Comparison of ENCODE assay signal across 1 cellular context in genomic region chr18:75210274-75211001, GRCh38.
TF ChIP-seq lines count a peak whose summit lies in the region.

TSHZ1 (plus strand) TSS chr18:75210797; CDS start chr18:75211877, 1,080 bp downstream.

TF ChIP-seq in HepG2, 621 proteins besides CTCF, POLR2A, EP300 and RAD21 (continued from another document and continues in another):
- TF ChIP-seq HINFP (CRISPR knock-in tag; IDR thresholded peaks at IDR 0.05; ENCODE audit: low read depth) (no peak), ZNF138 (CRISPR knock-in tag; IDR thresholded peaks at IDR 0.05; ENCODE audit: low read depth) (no peak), PBX2 (CRISPR knock-in tag; IDR thresholded peaks at IDR 0.05) (peak; percentile 47; the same call in 1 of the 2 replicates), NCOA1 (CRISPR knock-in tag; IDR thresholded peaks at IDR 0.05) (no peak), PRPF4 (IDR thresholded peaks at IDR 0.05; ENCODE audit: low read depth, low read length, poor library complexity, severe bottlenecking) (no peak), ZBTB7A (CRISPR knock-in tag; IDR thresholded peaks at IDR 0.05) (no peak), ZFP90 (CRISPR knock-in tag; IDR thresholded peaks at IDR 0.05; ENCODE audit: borderline replicate concordance) (no peak), ZNF83 (CRISPR knock-in tag; IDR thresholded peaks at IDR 0.05; ENCODE audit: borderline replicate concordance) (no peak), ZNF296 (CRISPR knock-in tag; conservative IDR thresholded peaks at IDR 0.05) (no peak), HOXA5 (CRISPR knock-in tag; IDR thresholded peaks at IDR 0.05) (0 out of 2 replicates have a peak, but pooled peaks have one; percentile 40), ARHGAP35 (CRISPR knock-in tag; IDR thresholded peaks at IDR 0.05; ENCODE audit: borderline replicate concordance) (no peak), SIN3A (IDR thresholded peaks at IDR 0.05; ENCODE audit: borderline replicate concordance, low read depth, low read length) (0 out of 2 replicates have a peak, but pooled peaks have one; percentile 21), ZNF709 (CRISPR knock-in tag; IDR thresholded peaks at IDR 0.05) (no peak), MYPOP (CRISPR knock-in tag; IDR thresholded peaks at IDR 0.05) (0 out of 2 replicates have a peak, but pooled peaks have one; percentile 61), SRF (IDR thresholded peaks at IDR 0.05; ENCODE audit: low read depth, low read length) (peak; percentile 87), DZIP1 (CRISPR knock-in tag; IDR thresholded peaks at IDR 0.05) (no peak), ZFP1 (CRISPR knock-in tag; IDR thresholded peaks at IDR 0.05) (no peak), ZNF75D (CRISPR knock-in tag; IDR thresholded peaks at IDR 0.05; ENCODE audit: borderline replicate concordance) (no peak), POLR2AphosphoS5 (IDR thresholded peaks at IDR 0.05; ENCODE audit: low read depth, low read length) (peak; percentile 66), SKI (IDR thresholded peaks at IDR 0.05; ENCODE audit: partially characterized antibody) (no peak), ZNF605 (CRISPR knock-in tag; IDR thresholded peaks at IDR 0.05) (no peak), KMT2B (CRISPR knock-in tag; IDR thresholded peaks at IDR 0.05) (peak; percentile 77; the same call in 1 of the 2 replicates), ZNF576 (CRISPR knock-in tag; IDR thresholded peaks at IDR 0.05) (no peak), HMGXB4 (CRISPR knock-in tag; IDR thresholded peaks at IDR 0.05; ENCODE audit: borderline replicate concordance in 1 of 2, low read depth in 1 of 2) (peak in 1 of 2 experiments; percentile 18; a peak in 1 of 4 replicates), GABPA (IDR thresholded peaks at IDR 0.05; ENCODE audit: low read depth, low read length) (no peak), GABPA (CRISPR knock-in tag; IDR thresholded peaks at IDR 0.05; ENCODE audit: low read depth) (peak; percentile 37; the same call in 1 of the 2 replicates), PHF21A (CRISPR knock-in tag; IDR thresholded peaks at IDR 0.05) (no peak), ZNF567 (CRISPR knock-in tag; IDR thresholded peaks at IDR 0.05; ENCODE audit: borderline replicate concordance) (no peak), KDM1A (CRISPR knock-in tag; IDR thresholded peaks at IDR 0.05) (no peak), HNF1A (IDR thresholded peaks at IDR 0.05; ENCODE audit: low read depth) (no peak), HNF1A (CRISPR knock-in tag; IDR thresholded peaks at IDR 0.05; ENCODE audit: borderline replicate concordance) (no peak), ZSCAN29 (CRISPR knock-in tag; conservative IDR thresholded peaks at IDR 0.05) (no peak), ZBTB40 (IDR thresholded peaks at IDR 0.05) (no peak), ZBTB40 (CRISPR knock-in tag; IDR thresholded peaks at IDR 0.05) (peak; percentile 24; the same call in 1 of the 2 replicates)
